ENCODE assay signal across 17 cellular contexts in genomic region chr14:89405712-89406111, GRCh38. TPM values are rescaled to one million over a fixed set of nuclear protein-coding genes. Genes with fewer than 3 reads are reported as not detected.
DNase-seq lines count a peak whose midpoint lies in the region; ATAC-seq, FAIRE-seq and TF ChIP-seq lines count a peak whose summit lies in the region.
"Had no signal": no experiment of that assay in that cellular context is flagged by ENCODE, and none has a peak within 500 bp of the region (broad histone marks: within the 10 kb centered on the region; RNA-seq: fewer than 3 reads in every experiment).

No MANE protein-coding gene starts in this region.

- H4K12ac ChIP-seq in trophoblast cell (ENCODE audit: low read depth, low read length), result no peak overlapping the region

- H3K18ac ChIP-seq in H1 (ENCODE audit: extremely low read depth, low read length) (no peak overlapping the region), trophoblast cell (ENCODE audit: low read length) (no peak overlapping the region)

- TF ChIP-seq EP300 in HepG2 (IDR thresholded peaks at IDR 0.05; ENCODE audit: low read depth in 2 of 2, low read length in 2 of 2) (no peak), HepG2 (CRISPR knock-in tag; IDR thresholded peaks at IDR 0.05; ENCODE audit: borderline replicate concordance) (no peak), H1 (IDR thresholded peaks at IDR 0.05; ENCODE audit: borderline replicate concordance in 1 of 2, low read depth in 2 of 2, low read length in 2 of 2) (no peak)

- WGBS in HepG2 (ENCODE audit: low lambda C conversion rate), result 100% methylated on average over 4 of the region's 5 CpGs
- WGBS in right lobe of liver (ENCODE audit: insufficient coverage, low coverage, low lambda C conversion rate, missing lambda C conversion rate), result 85% methylated on average over 4 of the region's 5 CpGs
- 92% methylated on average over 5 of the region's 5 CpGs; no CpG with 5 or more reads in 1 of the 2 experiments for WGBS in H1 (ENCODE audit: extremely low coverage in 1 of 2, insufficient coverage in 1 of 2, insufficient read length in 1 of 2, insufficient replicate concordance in 2 of 2, low coverage in 1 of 2, low lambda C conversion rate in 2 of 2, missing lambda C conversion rate in 1 of 2), 2 experiments
- whole genome bisulfite sequencing in trophoblast cell (ENCODE audit: extremely low coverage, insufficient coverage, insufficient read length), result no CpG with 5 or more reads among the region's 5 CpGs

- TF ChIP-seq CTCF in HepG2 (CRISPR knock-in tag; IDR thresholded peaks at IDR 0.05) (no peak), right lobe of liver (IDR thresholded peaks at IDR 0.05) (no peak), H1 (IDR thresholded peaks at IDR 0.05; ENCODE audit: control extremely low read depth in 1 of 3, insufficient read depth in 1 of 3, low read depth in 1 of 3, low read length in 3 of 3) (no peak)

- DNase-seq in HepG2 (ENCODE audit: low spot score) (no peak), right lobe of liver (no peak), H1 (ENCODE audit: low read depth in 1 of 2, low spot score in 2 of 2) (no peak), trophoblast cell (no peak), COR-L47 (lab: John Stamatoyannopoulos, UW) (no peak)
- DNase-seq: 8988T; CD4-positive, alpha-beta memory T cell; DMS 273 treated with DMSO at 0.1 percent for 48 hours; DMS53; DND-41; EL; GOT3; H9 had no signal

- H4K5ac ChIP-seq in H1 (ENCODE audit: insufficient read length, low read depth, low read length), result no peak overlapping the region

- H3K9ac ChIP-seq in HepG2 (ENCODE audit: insufficient read depth, low read depth, low read length), result no peak overlapping the region
- no peak overlapping the region for H3K9ac ChIP-seq in H1 (replicated peaks in 1 of 4; ENCODE audit: extremely low read depth in 1 of 4, low read depth in 3 of 4, low read length in 3 of 4)
- H3K9ac ChIP-seq in trophoblast cell (ENCODE audit: low read length), result no peak overlapping the region
- H3K9ac ChIP-seq: BLaER1 had no signal

- H2BK5ac ChIP-seq in H1 (ENCODE audit: low read depth, low read length) (no peak overlapping the region), trophoblast cell (ENCODE audit: low read depth, low read length, poor library complexity) (no peak overlapping the region)

- H4K91ac ChIP-seq in H1 (replicated peaks; ENCODE audit: insufficient read length, low read length) (no peak overlapping the region), trophoblast cell (ENCODE audit: low read depth, low read length) (no peak overlapping the region)

- H4K20me1 ChIP-seq in HepG2 (ENCODE audit: insufficient read depth, low read length) (peaks cover 55% of the 10 kb centered on the region), H1 (replicated peaks in 1 of 2; ENCODE audit: control insufficient read depth in 1 of 2, insufficient read depth in 2 of 2, low read length in 2 of 2) (peaks cover 38 to 49% of the 10 kb centered on the region in 2 experiments)

- no TSS peak for BruUV-seq in HepG2 (replicated peaks; lab: Mats Ljungman, UMichigan)

- H2AFZ ChIP-seq in HepG2 (ENCODE audit: low read length) (no peak overlapping the region), H1 (ENCODE audit: low read length) (no peak overlapping the region), trophoblast cell (ENCODE audit: insufficient read depth, low read length, poor library complexity) (no peak overlapping the region)

- no peak overlapping the region for H4K8ac ChIP-seq in H1 (ENCODE audit: extremely low read depth, insufficient read depth, low read length)
- no peak overlapping the region for H4K8ac ChIP-seq in trophoblast cell (ENCODE audit: low read depth, low read length)

- H3K4me2 ChIP-seq in HepG2 (ENCODE audit: low read depth, low read length) (no peak overlapping the region), H1 (ENCODE audit: insufficient read depth in 1 of 2, low read depth in 2 of 2, low read length in 2 of 2) (no peak overlapping the region), trophoblast cell (ENCODE audit: low read length) (no peak overlapping the region)
- H3K4me2 ChIP-seq: BLaER1 had no signal

- no peak overlapping the region for H2BK12ac ChIP-seq in H1 (ENCODE audit: low read depth, low read length)
- H2BK12ac ChIP-seq in trophoblast cell (ENCODE audit: low read length), result no peak overlapping the region

- H2AK5ac ChIP-seq in H1 (ENCODE audit: low read depth, low read length) (no peak overlapping the region), trophoblast cell (ENCODE audit: low read length) (no peak overlapping the region)

- H3K23me2 ChIP-seq in H1 (ENCODE audit: low read depth, low read length), result no peaks in the 10 kb centered on the region

- H3K4me3 ChIP-seq in HepG2 (replicated peaks in 1 of 3; ENCODE audit: insufficient read depth in 1 of 3, low read depth in 2 of 3, low read length in 3 of 3), result no peak overlapping the region
- H3K4me3 ChIP-seq in right lobe of liver, result no peak overlapping the region
- H3K4me3 ChIP-seq in H1 (ENCODE audit: extremely low read depth in 1 of 4, insufficient read depth in 2 of 4, low read depth in 3 of 4, low read length in 4 of 4), result no peak overlapping the region
- H3K4me3 ChIP-seq in trophoblast cell (ENCODE audit: low read depth, low read length), result no peak overlapping the region
- H3K4me3 ChIP-seq: BLaER1, GM12878 had no signal

- FAIRE-seq in HepG2 (lab: Jason Lieb, UNC), result no peak
- no peak for FAIRE-seq in H1 (lab: Jason Lieb, UNC)
- FAIRE-seq: GM12878 had no signal

- CTCF ChIA-PET in HepG2 (lab: Yijun Ruan, JAX; ENCODE audit: low intra/inter-chr PET ratio, low total read pairs) (no interaction called here), H1 (lab: Charles Lee; ENCODE audit: partially characterized antibody) (interaction anchor here (0.8 to 1.1 kb wide), 5 partner anchors 8 to 263 kb away, joined by 3 to 5 read pairs (median 3); no protein-coding TSS in a partner anchor)

- H3K27me3 ChIP-seq in HepG2 (ENCODE audit: control insufficient read depth in 1 of 2, insufficient read depth in 2 of 2, low read length in 2 of 2) (no peaks in the 10 kb centered on the region), right lobe of liver (no peaks in the 10 kb centered on the region), H1 (replicated peaks in 1 of 4; ENCODE audit: control insufficient read depth in 3 of 4, extremely low read depth in 1 of 4, insufficient read depth in 3 of 4, low read length in 3 of 4) (no peaks in the 10 kb centered on the region), trophoblast cell (ENCODE audit: insufficient read depth, low read length) (no peaks in the 10 kb centered on the region)
- H3K27me3 ChIP-seq: BLaER1 had no signal

- no peak overlapping the region for H3K56ac ChIP-seq in H1 (replicated peaks; ENCODE audit: insufficient read length, low read depth, low read length)

- peaks cover 25% of the 10 kb centered on the region for H3K79me1 ChIP-seq in H1 (ENCODE audit: low read depth, low read length)
- no peaks in the 10 kb centered on the region for H3K79me1 ChIP-seq in trophoblast cell (ENCODE audit: low read length)

- intact Hi-C loops in HepG2 (cut with micrococcal nuclease; ENCODE audit: unreplicated experiment) (no loop called here), right lobe of liver (cut with DNase I) (no loop called here)

- no peak overlapping the region for H2BK15ac ChIP-seq in H1 (ENCODE audit: low read length)

- H3K4me1 ChIP-seq in HepG2 (ENCODE audit: insufficient read depth, low read length), result peaks cover 68% of the 10 kb centered on the region
- peaks cover 0 to 13% (median 1%) of the 10 kb centered on the region in 4 donors for H3K4me1 ChIP-seq in right lobe of liver
- peaks cover 3 to 28% (median 17%) of the 10 kb centered on the region in 4 experiments for H3K4me1 ChIP-seq in H1 (replicated peaks in 1 of 4; ENCODE audit: control insufficient read depth in 3 of 4, insufficient read depth in 4 of 4, low read length in 3 of 4)
- H3K4me1 ChIP-seq in trophoblast cell (ENCODE audit: control insufficient read depth in 1 of 2, insufficient read depth in 2 of 2, low read length in 2 of 2), result peaks cover 0 to 2% of the 10 kb centered on the region in 2 experiments

- H3K36me3 ChIP-seq in HepG2 (replicated peaks in 1 of 2; ENCODE audit: control insufficient read depth in 1 of 2, insufficient read depth in 2 of 2, low read length in 2 of 2) (peaks cover 23 to 77% of the 10 kb centered on the region in 2 experiments), right lobe of liver (peaks cover 0 to 4% (median 0%) of the 10 kb centered on the region in 4 donors), H1 (ENCODE audit: control insufficient read depth in 2 of 4, insufficient read depth in 4 of 4, low read length in 3 of 4) (peaks cover 3 to 36% (median 12%) of the 10 kb centered on the region in 4 experiments; a peak in 7 of 8 replicates), trophoblast cell (ENCODE audit: control insufficient read depth in 1 of 2, insufficient read depth in 2 of 2, low read length in 2 of 2) (peaks cover 10 to 25% of the 10 kb centered on the region in 2 experiments)

- H3K79me2 ChIP-seq in HepG2 (ENCODE audit: insufficient read depth, low read length) (peaks cover 97% of the 10 kb centered on the region), H1 (ENCODE audit: control insufficient read depth in 1 of 2, insufficient read depth in 2 of 2, low read length in 2 of 2) (peaks cover 63 to 100% of the 10 kb centered on the region in 2 experiments), trophoblast cell (ENCODE audit: control insufficient read depth, insufficient read depth, low read length, poor library complexity) (peaks cover 10% of the 10 kb centered on the region)

- H3K14ac ChIP-seq in H1 (ENCODE audit: insufficient read length) (no peak overlapping the region), trophoblast cell (ENCODE audit: low read length) (no peak overlapping the region)

- H2BK120ac ChIP-seq in H1 (replicated peaks; ENCODE audit: low read depth, low read length), result no peak overlapping the region
- no peak overlapping the region for H2BK120ac ChIP-seq in trophoblast cell (ENCODE audit: insufficient read depth, low read length, poor library complexity)

- H3K27ac ChIP-seq in HepG2 (ENCODE audit: extremely low read length, insufficient read depth, low read length), result no peak overlapping the region
- no peak overlapping the region for H3K27ac ChIP-seq in right lobe of liver
- H3K27ac ChIP-seq in H1 (ENCODE audit: low read depth, low read length), result no peak overlapping the region
- H3K27ac ChIP-seq in trophoblast cell (ENCODE audit: low read depth, low read length), result no peak overlapping the region
- H3K27ac ChIP-seq: BLaER1 had no signal

- in situ Hi-C loops in HepG2 (cut with HindIII; ENCODE audit: extremely low pct_ligation_motif_present, low pct_unique_long_range_greater_than_20kb), result loop anchor here (25.0 kb wide), 1 partner anchor 507 kb away; no protein-coding TSS in a partner anchor

- POLR2A ChIA-PET in HepG2 (lab: Yijun Ruan, JAX) (no interaction called here), H1 (lab: Charles Lee; ENCODE audit: partially characterized antibody) (interaction anchor here (0.6 to 1.7 kb wide), 6 partner anchors 10 to 70 kb away, joined by 3 to 7 read pairs (median 3); no protein-coding TSS in a partner anchor)

- H3K4ac ChIP-seq in H1 (replicated peaks; ENCODE audit: insufficient read length, low read depth, low read length) (no peak overlapping the region), trophoblast cell (ENCODE audit: low read depth, low read length) (peak overlapping the region; percentile 30)

- TF ChIP-seq RAD21 in HepG2 (CRISPR knock-in tag; IDR thresholded peaks at IDR 0.05), result no peak
- TF ChIP-seq RAD21 in H1 (IDR thresholded peaks at IDR 0.05 in 1 of 2, conservative IDR thresholded peaks at IDR 0.05 in 1 of 2; ENCODE audit: low read depth in 2 of 2, low read length in 2 of 2), result no peak

- TF ChIP-seq POLR2A in HepG2 (IDR thresholded peaks at IDR 0.05; ENCODE audit: insufficient read depth in 1 of 2, low read depth in 2 of 2, low read length in 2 of 2) (no peak), right lobe of liver (IDR thresholded peaks at IDR 0.05) (no peak), H1 (IDR thresholded peaks at IDR 0.05; ENCODE audit: control extremely low read depth in 1 of 2, low read depth in 2 of 2, low read length in 2 of 2) (no peak)

- H3K9me3 ChIP-seq in HepG2 (ENCODE audit: low read length), result no peaks in the 10 kb centered on the region
- H3K9me3 ChIP-seq in right lobe of liver, result no peaks in the 10 kb centered on the region
- no peaks in the 10 kb centered on the region for H3K9me3 ChIP-seq in H1 (ENCODE audit: insufficient read depth in 2 of 2, low read depth in 1 of 2, low read length in 1 of 2)
- H3K9me3 ChIP-seq in trophoblast cell (ENCODE audit: insufficient read depth, low read depth, low read length), result no peaks in the 10 kb centered on the region

- ATAC-seq in HepG2 (no peak), right lobe of liver (no peak), GM21576 (IDR thresholded peaks at IDR 0.05; ENCODE audit: unreplicated experiment) (no peak), GM19467 (IDR thresholded peaks at IDR 0.05; ENCODE audit: unreplicated experiment) (no peak)
- ATAC-seq: GM12878 had no signal

- no peak overlapping the region for H3K23ac ChIP-seq in H1 (ENCODE audit: insufficient read length)
- no peak overlapping the region for H3K23ac ChIP-seq in trophoblast cell (ENCODE audit: low read length)

- no peak overlapping the region for H2BK20ac ChIP-seq in H1 (ENCODE audit: low read length)

RNA-seq across cellular contexts. Expression of gene FOXN3, which starts 11.3 kb away (rescaled TPM):
- 32.4 and 42.4 TPM in 2 replicates for total RNA-seq in HepG2 (2016; rRNA removed; fragmentation: Illumina TruSeq; extraction: Trizol)
- 21.8 and 24.1 TPM in 2 replicates for total RNA-seq in HepG2 (2016; cell fraction: cytosol; rRNA removed; fragmentation: Illumina TruSeq; extraction: Trizol; ENCODE audit: low read depth)
- total RNA-seq in HepG2 (2016; cell fraction: insoluble cytoplasmic fraction; rRNA removed; fragmentation: Illumina TruSeq; extraction: Trizol), result 31.8 and 34.4 TPM in 2 replicates
- 34.0 and 40.7 TPM in 2 replicates for total RNA-seq in HepG2 (2016; cell fraction: membrane; rRNA removed; fragmentation: Illumina TruSeq; extraction: Trizol)
- 56.5 and 60.0 TPM in 2 replicates for total RNA-seq in HepG2 (2016; cell fraction: nucleus; rRNA removed; fragmentation: Illumina TruSeq; extraction: Trizol)
- 64.7 and 70.2 TPM in 2 replicates for polyA plus RNA-seq in HepG2 (2011; rRNA removed)
- polyA plus RNA-seq in HepG2 (2011; cell fraction: cytosol; rRNA removed), result 47.5 and 57.5 TPM in 2 replicates
- 59.1 and 68.8 TPM in 2 replicates for polyA plus RNA-seq in HepG2 (2011; cell fraction: nucleus; rRNA removed)
- polyA plus RNA-seq in HepG2 (2012), result 75.4 and 83.5 TPM in 2 replicates
- polyA plus RNA-seq in HepG2 (2016; cell fraction: cytosol; fragmentation: Illumina TruSeq; extraction: Trizol; ENCODE audit: low read depth), result 12.3 and 14.4 TPM in 2 replicates
- polyA plus RNA-seq in HepG2 (2016; cell fraction: insoluble cytoplasmic fraction; fragmentation: Illumina TruSeq; extraction: Trizol; ENCODE audit: low read depth), result 34.1 and 37.2 TPM in 2 replicates
- 22.0 and 25.1 TPM in 2 replicates for polyA plus RNA-seq in HepG2 (2016; cell fraction: membrane; fragmentation: Illumina TruSeq; extraction: Trizol; ENCODE audit: low read depth)
- 26.9 and 29.4 TPM in 2 replicates for polyA plus RNA-seq in HepG2 (2016; cell fraction: nucleus; fragmentation: Illumina TruSeq; extraction: Trizol; ENCODE audit: insufficient read depth, low read depth)
- 33.5 and 214 TPM in 2 replicates for polyA minus RNA-seq in HepG2 (2011; rRNA and poly(A)+ RNA removed; ENCODE audit: low replicate concordance)
- 84.8 and 100 TPM in 2 replicates for polyA minus RNA-seq in HepG2 (2011; cell fraction: cytosol; rRNA and poly(A)+ RNA removed)
- 187 and 226 TPM in 2 replicates for polyA minus RNA-seq in HepG2 (2011; cell fraction: nucleus; rRNA and poly(A)+ RNA removed)
- 10 to 100 TPM; 41.5 to 74.2 (median 55.8) TPM for total RNA-seq in right lobe of liver
- total RNA-seq in H1 (2021; fragmentation: NEBNext Ultra II Directional; extraction: Animal tissue kit (Norgen Biotek cat#: 25700)), result 165 and 178 TPM in 2 replicates
- polyA plus RNA-seq in H1 (2011; rRNA removed), result 52.6 and 76.3 TPM in 2 replicates
- polyA plus RNA-seq in H1 (2011; cell fraction: cytosol; rRNA removed), result 50.2 TPM
- polyA plus RNA-seq in H1 (2011; cell fraction: nucleus; rRNA removed), result 191 TPM
- polyA plus RNA-seq in H1 (2012, experiment 1 of 2), result 51.0 to 70.0 TPM (median 65.0 TPM) in 4 replicates
- polyA plus RNA-seq in H1 (2012, experiment 2 of 2), result 16.0 TPM
- polyA plus RNA-seq in H1 (2013, experiment 1 of 2), result 81.3 TPM
- 76.7 TPM for polyA plus RNA-seq in H1 (2013, experiment 2 of 2)
- polyA minus RNA-seq in H1 (2011; rRNA and poly(A)+ RNA removed), result 259 and 262 TPM in 2 replicates
- 110 TPM for polyA minus RNA-seq in H1 (2011; cell fraction: cytosol; rRNA and poly(A)+ RNA removed)
- 411 TPM for polyA minus RNA-seq in H1 (2011; cell fraction: nucleus; rRNA and poly(A)+ RNA removed)
- polyA plus RNA-seq in trophoblast cell (2013), result 55.1 and 55.6 TPM in 2 replicates
